8 cellular contexts compared by ENCODE assay signal in the genomic region with DNA sequence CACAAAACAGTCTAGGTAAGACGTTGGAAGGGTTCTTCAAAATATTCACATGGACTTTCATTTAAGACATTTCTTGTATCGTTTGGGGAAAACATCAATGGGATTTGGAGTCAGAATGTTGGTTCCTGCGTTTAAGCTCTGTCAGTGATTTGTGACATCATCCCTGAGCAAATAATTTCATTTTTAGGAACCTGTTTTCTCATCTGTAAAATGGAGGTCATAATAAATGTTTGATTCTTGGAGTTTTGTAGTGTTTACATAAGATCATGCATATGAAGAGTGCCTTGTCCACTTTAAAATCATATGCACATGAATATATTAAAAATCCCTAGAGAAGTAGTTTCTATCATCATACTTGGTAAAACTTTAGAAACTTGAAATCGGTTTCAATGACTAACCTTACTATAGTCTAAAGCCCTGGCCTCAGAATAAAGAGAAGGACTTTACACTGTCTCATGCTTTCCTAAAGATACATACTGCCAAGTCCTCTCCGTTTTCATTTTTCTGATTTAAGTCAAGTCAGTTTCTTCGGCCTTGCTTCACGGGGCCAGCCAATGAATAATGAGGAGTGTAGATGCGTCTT.
A peak's percentile ranks its signal among the peaks of the same experiment; 100 is the strongest.
DNase-seq lines count a peak whose midpoint lies in the region; ATAC-seq and TF ChIP-seq lines count a peak whose summit lies in the region.

No MANE protein-coding gene starts in this region.

- DNase-seq in AG04449 (ENCODE audit: low read depth, low spot score) (no peak), NAMALWA (ENCODE audit: low spot score) (peak; percentile 5), chondrocyte (ENCODE audit: low spot score) (no peak), NCI-H1930 (lab: John Stamatoyannopoulos, UW) (no peak), NCI-H1105 treated with DMSO at 0.1 percent for 48 hours (lab: John Stamatoyannopoulos, UW) (no peak), HUDEP-2 (lab: John Stamatoyannopoulos, UW; ENCODE audit: unreplicated experiment in 76 of 76) (no peak)

- peaks cover 4 to 18% of the 10 kb centered on the region in 2 donors for H3K4me1 ChIP-seq in muscle layer of duodenum (ENCODE audit: control insufficient read depth in 1 of 2, insufficient read depth in 2 of 2, low read length in 2 of 2)

- peaks cover 29% of the 10 kb centered on the region for H3K4me1 Mint-ChIP-seq in chondrocyte (ENCODE audit: low read depth)

- H3K4me3 Mint-ChIP-seq in chondrocyte (ENCODE audit: unreplicated experiment): peak overlapping the region; percentile 58

- TF ChIP-seq CTCF in AG04449 (IDR thresholded peaks at IDR 0.05; ENCODE audit: insufficient read depth, low read length, missing control alignments) (no peak), chondrocyte (IDR thresholded peaks at IDR 0.05) (no peak)

- H3K36me3 Mint-ChIP-seq in chondrocyte (ENCODE audit: low read depth): peaks cover 4% of the 10 kb centered on the region

- no peaks in the 10 kb centered on the region for H3K27me3 ChIP-seq in muscle layer of duodenum (ENCODE audit: low read depth, low read length)

- POLR2A ChIA-PET in AG04449 (lab: Yijun Ruan, JAX): no interaction called here

- CTCF ChIA-PET in AG04449 (lab: Yijun Ruan, JAX): interaction anchor here (0.6 to 3.5 kb wide), 33 partner anchors 9 to 1818 kb away, joined by 3 to 44 read pairs (median 3); a partner anchor contains a TSS

- peaks cover 12% of the 10 kb centered on the region for H3K9me3 Mint-ChIP-seq in chondrocyte (ENCODE audit: low read depth)

- H3K27me3 Mint-ChIP-seq in chondrocyte (ENCODE audit: low read depth): no peaks in the 10 kb centered on the region

- peak overlapping the region; percentile 50 for H3K27ac ChIP-seq in muscle layer of duodenum (ENCODE audit: low read length)

- H3K9me3 ChIP-seq in muscle layer of duodenum (ENCODE audit: control insufficient read depth in 1 of 2, low read length in 2 of 2): peaks cover 0 to 7% of the 10 kb centered on the region in 2 donors

- H3K4me3 ChIP-seq in AG04449 (ENCODE audit: low read depth, low read length) (peak overlapping the region; percentile 15; the same call in 1 of the 2 replicates), muscle layer of duodenum (ENCODE audit: low read depth in 1 of 2, low read length in 2 of 2) (peak overlapping the region; percentile 3 to 45)

- peaks cover 0 to 4% of the 10 kb centered on the region in 2 donors for H3K36me3 ChIP-seq in muscle layer of duodenum (ENCODE audit: control insufficient read depth in 1 of 2, insufficient read depth in 2 of 2, low read length in 2 of 2)

- no peak for ATAC-seq in GM18519 (IDR thresholded peaks at IDR 0.05; ENCODE audit: low FRiP score, unreplicated experiment)

- peak overlapping the region; percentile 79 for H3K27ac Mint-ChIP-seq in chondrocyte (ENCODE audit: unreplicated experiment)
